25 cellular contexts compared by ENCODE assay signal in the genomic region with DNA sequence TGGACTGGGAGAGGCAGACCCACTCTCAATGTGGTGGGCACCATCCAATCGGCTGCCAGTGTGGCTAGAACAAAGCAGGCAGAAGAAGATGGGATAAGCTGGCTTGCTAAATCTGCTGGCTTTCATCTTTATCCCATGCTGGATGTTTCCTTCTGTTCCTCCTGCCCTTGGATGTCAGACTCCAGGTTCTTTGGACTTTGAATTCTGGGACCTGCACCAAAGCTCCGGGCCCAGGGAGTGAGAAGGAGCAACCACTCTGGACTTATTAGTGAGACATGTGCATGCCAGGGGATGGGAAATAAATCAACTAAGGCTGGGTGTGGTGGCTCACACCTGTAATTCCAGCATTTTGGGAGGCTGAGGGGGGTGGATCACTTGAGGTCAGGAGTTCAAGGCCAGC.
"Had no signal": no experiment of that assay in that cellular context is flagged by ENCODE, and none has a peak within 500 bp of the region (broad histone marks: within the 10 kb centered on the region; RNA-seq: fewer than 3 reads in every experiment).

No MANE protein-coding gene starts in this region.

- FAIRE-seq: endometrium, endothelial cell of umbilical vein, frontal cortex, islet of Langerhans, keratinocyte had no signal

- H3K4me3 ChIP-seq: colonic mucosa, esophagus muscularis mucosa, heart right ventricle, left ventricle myocardium inferior, lower lobe of right lung, mucosa of descending colon had no signal

- DNase-seq: cerebellar nuclear complex; colonic mucosa; cortex of kidney; effector CD8-positive, alpha-beta T cell; effector memory CD8-positive, alpha-beta T cell; endodermal cell; foreskin keratinocyte; glutamatergic neuron; head of caudate nucleus; heart right ventricle; hippocampal formation; left cardiac atrium; left ventricle myocardium inferior; lower lobe of right lung; mesenchymal stem cell; mucosa of descending colon had no signal

- H3K4me1 ChIP-seq: colonic mucosa, esophagus muscularis mucosa, foreskin keratinocyte, heart right ventricle, left ventricle myocardium inferior, lower lobe of right lung had no signal

- ATAC-seq: effector memory CD8-positive, alpha-beta T cell; foreskin keratinocyte; heart right ventricle; left cardiac atrium; lower lobe of right lung; mucosa of descending colon had no signal

- H3K9me3 Mint-ChIP-seq: central memory CD8-positive, alpha-beta T cell; dendritic cell treated with granulocyte-macrophage colony-stimulating factor and Interleukin-4, amounts not matched to agents 40 ng/mL and 50 ng/mL, for 4 days; effector memory CD8-positive, alpha-beta T cell; endodermal cell; mesothelial cell of epicardium had no signal

- H3K27ac ChIP-seq: colonic mucosa, esophagus muscularis mucosa, foreskin keratinocyte, heart right ventricle, left ventricle myocardium inferior, lower lobe of right lung had no signal

- H3K36me3 Mint-ChIP-seq: mesothelial cell of epicardium had no signal

- H3K4me3 Mint-ChIP-seq: central memory CD8-positive, alpha-beta T cell; dendritic cell treated with granulocyte-macrophage colony-stimulating factor and Interleukin-4, amounts not matched to agents 40 ng/mL and 50 ng/mL, for 4 days; effector memory CD8-positive, alpha-beta T cell; endodermal cell; mesothelial cell of epicardium had no signal

- H3K9me3 ChIP-seq: colonic mucosa, esophagus muscularis mucosa, heart right ventricle, left ventricle myocardium inferior, lower lobe of right lung, mucosa of descending colon had no signal

- H3K4me1 Mint-ChIP-seq: central memory CD8-positive, alpha-beta T cell; mesothelial cell of epicardium had no signal

- H3K27me3 Mint-ChIP-seq: central memory CD8-positive, alpha-beta T cell had no signal

- H3K27me3 ChIP-seq: colonic mucosa, esophagus muscularis mucosa, foreskin keratinocyte, heart right ventricle had no signal

- H3K36me3 ChIP-seq: colonic mucosa, esophagus muscularis mucosa, heart right ventricle, left ventricle myocardium inferior, lower lobe of right lung had no signal

- H3K27ac Mint-ChIP-seq: dendritic cell treated with granulocyte-macrophage colony-stimulating factor and Interleukin-4, amounts not matched to agents 40 ng/mL and 50 ng/mL, for 4 days; endodermal cell; mesothelial cell of epicardium had no signal
